In the genomic region with DNA sequence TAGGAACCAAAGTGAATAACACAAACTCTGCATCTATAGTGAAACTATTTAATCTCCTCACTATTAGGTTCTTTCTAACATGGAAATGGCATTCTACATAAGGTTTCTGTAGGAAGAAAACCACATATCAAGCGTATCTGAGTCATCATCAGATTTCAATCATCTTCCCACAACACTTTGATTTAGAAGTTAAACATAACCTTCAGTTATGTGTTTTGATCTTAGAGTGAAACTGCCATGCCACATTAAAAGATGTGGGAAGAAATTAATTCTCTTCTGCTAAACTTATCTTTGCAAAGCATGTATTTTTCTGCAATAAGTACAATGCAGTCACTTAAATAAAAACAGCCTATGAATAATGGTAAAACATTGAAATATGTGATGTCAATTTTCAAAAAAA, we compare ENCODE assay signal across 12 cellular contexts. TPM values are rescaled to one million over a fixed set of nuclear protein-coding genes. Genes with fewer than 3 reads are reported as not detected.
DNase-seq lines count a peak whose midpoint lies in the region; ATAC-seq and TF ChIP-seq lines count a peak whose summit lies in the region.
"Had no signal": no experiment of that assay in that cellular context is flagged by ENCODE, and none has a peak within 500 bp of the region (broad histone marks: within the 10 kb centered on the region; RNA-seq: fewer than 3 reads in every experiment).

No MANE protein-coding gene starts in this region.

- H3K9me3 Mint-ChIP-seq in activated T-cell treated with anti-CD3 and anti-CD28 coated beads, Interleukin-2, amount 50 U/mL, for 72 hours = no peaks in the 10 kb centered on the region
- H3K9me3 Mint-ChIP-seq in neural progenitor cell = no peaks in the 10 kb centered on the region

- H3K27me3 ChIP-seq in thoracic aorta (replicated peaks; ENCODE audit: insufficient read depth) = no peaks in the 10 kb centered on the region
- no peaks in the 10 kb centered on the region for H3K27me3 ChIP-seq in neural progenitor cell

- H3K4me2 ChIP-seq in neural progenitor cell = no peak overlapping the region

- H3K4me3 ChIP-seq in fibroblast of villous mesenchyme (ENCODE audit: low read depth, low read length) (no peak overlapping the region), thoracic aorta (peak overlapping the region; percentile 55), neural progenitor cell (no peak overlapping the region)

- H3F3A ChIP-seq in neural progenitor cell (ENCODE audit: low read depth) = no peaks in the 10 kb centered on the region

- no peak for DNase-seq in activated T-cell treated with anti-CD3 and anti-CD28 coated beads, Interleukin-2, amount 50 U/mL, for 72 hours
- DNase-seq in activated T-cell treated with anti-CD3 and anti-CD28 coated beads, Interleukin-2, amount 50 U/mL, for 1 hour = no peak
- DNase-seq in SW480 (ENCODE audit: low spot score) (peak; percentile 57), fibroblast of villous mesenchyme (ENCODE audit: low read depth) (peak; percentile 2), thoracic aorta (ENCODE audit: low spot score) (no peak), KG1 (lab: John Stamatoyannopoulos, UW) (no peak), neural progenitor cell (ENCODE audit: low spot score) (no peak)
- DNase-seq: ACHN, midbrain, NCI-H69, WERI-Rb-1 had no signal

- H3K4me1 Mint-ChIP-seq in activated T-cell treated with anti-CD3 and anti-CD28 coated beads, Interleukin-2, amount 50 U/mL, for 72 hours (ENCODE audit: low read depth) = peaks cover 62% of the 10 kb centered on the region
- peaks cover 14% of the 10 kb centered on the region for H3K4me1 Mint-ChIP-seq in neural progenitor cell

- no peaks in the 10 kb centered on the region for H3K79me2 ChIP-seq in neural progenitor cell (ENCODE audit: low read depth)

- H3K27me3 Mint-ChIP-seq in activated T-cell treated with anti-CD3 and anti-CD28 coated beads, Interleukin-2, amount 50 U/mL, for 72 hours (ENCODE audit: low read depth) = peaks cover 47% of the 10 kb centered on the region
- no peaks in the 10 kb centered on the region for H3K27me3 Mint-ChIP-seq in neural progenitor cell (ENCODE audit: insufficient read depth, low read depth)

- no peak overlapping the region for H2AFZ ChIP-seq in neural progenitor cell (replicated peaks)

- peak overlapping the region; percentile 40 to 64 for H3K4me3 Mint-ChIP-seq in activated T-cell treated with anti-CD3 and anti-CD28 coated beads, Interleukin-2, amount 50 U/mL, for 72 hours
- no peak overlapping the region for H3K4me3 Mint-ChIP-seq in neural progenitor cell

- ATAC-seq in activated T-cell treated with anti-CD3 and anti-CD28 coated beads, Interleukin-2, amount 50 U/mL, for 72 hours (replicated peaks in 1 of 2) = peak; percentile 63 to 67
- ATAC-seq in thoracic aorta (ENCODE audit: insufficient number of reproducible peaks, low FRiP score, low read depth) (no peak), HG03196 (IDR thresholded peaks at IDR 0.05; ENCODE audit: unreplicated experiment) (no peak)

- no peaks in the 10 kb centered on the region for H3K36me3 Mint-ChIP-seq in activated T-cell treated with anti-CD3 and anti-CD28 coated beads, Interleukin-2, amount 50 U/mL, for 72 hours (ENCODE audit: insufficient read depth in 2 of 2)
- H3K36me3 Mint-ChIP-seq in neural progenitor cell = no peaks in the 10 kb centered on the region

- TF ChIP-seq CTCF in fibroblast of villous mesenchyme (IDR thresholded peaks at IDR 0.05; ENCODE audit: insufficient read depth, low read depth, low read length) (no peak), thoracic aorta (IDR thresholded peaks at IDR 0.05) (no peak), neural progenitor cell (IDR thresholded peaks at IDR 0.05) (no peak)

- no peaks in the 10 kb centered on the region for H4K20me1 ChIP-seq in neural progenitor cell (ENCODE audit: low read depth)

- H3K36me3 ChIP-seq in thoracic aorta (no peaks in the 10 kb centered on the region), neural progenitor cell (no peaks in the 10 kb centered on the region)
- H3K36me3 ChIP-seq: WERI-Rb-1 had no signal

- peaks cover 55 to 90% of the 10 kb centered on the region in 2 donors for H3K4me1 ChIP-seq in thoracic aorta (ENCODE audit: control insufficient read depth in 1 of 2, low read depth in 2 of 2)
- no peaks in the 10 kb centered on the region for H3K4me1 ChIP-seq in neural progenitor cell

- H3K9ac ChIP-seq in neural progenitor cell = no peak overlapping the region

- H3K9me3 ChIP-seq in thoracic aorta (no peaks in the 10 kb centered on the region), neural progenitor cell (ENCODE audit: low read depth) (no peaks in the 10 kb centered on the region)

- H3K27ac ChIP-seq in thoracic aorta = peak overlapping the region; percentile 77 to 81
- no peak overlapping the region for H3K27ac ChIP-seq in neural progenitor cell
- H3K27ac ChIP-seq: WERI-Rb-1 had no signal

- H3K27ac Mint-ChIP-seq in activated T-cell treated with anti-CD3 and anti-CD28 coated beads, Interleukin-2, amount 50 U/mL, for 72 hours = peak overlapping the region; percentile 75
- H3K27ac Mint-ChIP-seq in neural progenitor cell = no peak overlapping the region

RNA-seq across cellular contexts. Expression of a gene that starts 55.0 kb away (rescaled TPM):
- under 1 TPM; 0.53 to 0.83 TPM for total RNA-seq in activated T-cell treated with anti-CD3 and anti-CD28 coated beads, Interleukin-2, amount 50 U/mL, for 72 hours
- 8.1 and 16.0 TPM in 2 replicates for total RNA-seq in fibroblast of villous mesenchyme
- 100 to 1,000 TPM in 1 of 2 donors, 10 to 100 TPM in 1; 94.0 to 104 TPM for total RNA-seq in thoracic aorta
- 0.26 and 0.68 TPM in 2 replicates for total RNA-seq in neural progenitor cell (ENCODE audit: low replicate concordance)

Comparison
In these comparisons a context has a peak if more than half of its experiments do, and no peak if none do; other contexts are left out.
1. ATAC-seq: peak in activated T-cell treated with anti-CD3 and anti-CD28 coated beads, Interleukin-2, amount 50 U/mL, for 72 hours (2 of 2); none in thoracic aorta (single experiment) and HG03196 (single experiment).
2. DNase-seq: peak in SW480 (single experiment) and fibroblast of villous mesenchyme (single experiment); none in activated T-cell treated with anti-CD3 and anti-CD28 coated beads, Interleukin-2, amount 50 U/mL, for 72 hours (0 of 2), activated T-cell treated with anti-CD3 and anti-CD28 coated beads, Interleukin-2, amount 50 U/mL, for 1 hour (single experiment), thoracic aorta (single experiment), KG1 (single experiment) and neural progenitor cell (single experiment).